In the genomic region with DNA sequence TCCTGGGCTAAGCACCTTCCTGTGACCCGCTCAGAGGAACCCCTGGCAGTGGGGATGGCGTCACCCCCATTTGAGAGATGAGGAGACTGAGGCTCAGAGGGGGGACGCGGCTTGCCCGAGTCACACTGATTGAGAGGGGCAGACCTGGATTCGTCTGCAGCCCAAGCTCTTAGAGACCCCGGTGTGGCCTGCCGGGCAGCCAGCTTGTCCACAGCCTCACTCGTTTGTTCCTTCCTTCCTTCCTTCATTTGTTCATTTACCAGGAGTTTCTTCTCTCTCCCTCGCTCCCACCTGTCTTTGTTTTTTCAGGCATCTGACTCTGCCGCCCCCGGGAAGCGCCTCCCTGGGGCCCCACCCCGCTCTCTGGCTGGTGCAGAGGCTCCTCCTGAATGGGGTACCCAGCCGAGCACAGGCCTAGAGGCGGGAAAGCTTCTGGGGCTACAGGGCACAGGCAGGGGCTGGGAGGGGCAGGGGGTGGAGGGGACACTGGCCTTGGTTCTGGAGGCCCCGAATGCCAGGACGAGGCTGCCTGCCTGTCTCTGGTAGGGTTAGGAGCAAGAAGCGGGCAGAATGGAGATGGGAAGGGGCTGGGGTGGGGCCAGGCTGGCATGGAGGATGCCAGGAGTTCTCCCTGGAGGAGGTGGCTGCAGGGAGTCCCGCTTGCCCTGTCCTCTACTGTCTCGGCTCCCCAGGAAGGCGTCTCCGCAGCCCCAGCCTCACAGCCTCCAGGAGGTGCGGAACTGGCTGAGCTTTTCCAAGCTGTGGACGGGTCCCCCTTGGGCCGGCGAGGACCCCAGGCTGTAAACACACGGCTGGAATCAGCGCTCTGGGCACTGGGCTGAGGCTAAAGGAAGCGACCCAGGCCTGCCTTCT, we compare ENCODE assay signal across 1 cellular context.
TF ChIP-seq lines count a peak whose summit lies in the region.

No MANE protein-coding gene starts in this region.

TF ChIP-seq in IMR-90, 13 proteins besides CTCF, POLR2A, EP300 and RAD21 (continued from another document):
- TF ChIP-seq ELK1 (IDR thresholded peaks at IDR 0.05; ENCODE audit: borderline replicate concordance, low read depth, low read length) = no peak
- no peak for TF ChIP-seq MAZ (IDR thresholded peaks at IDR 0.05; ENCODE audit: borderline replicate concordance, low read depth, low read length)
- no peak for TF ChIP-seq MXI1 (IDR thresholded peaks at IDR 0.05; ENCODE audit: borderline replicate concordance, low read depth, low read length)
- no peak for TF ChIP-seq RFX5 (IDR thresholded peaks at IDR 0.05; ENCODE audit: low read depth, low read length)
- TF ChIP-seq USF2 (IDR thresholded peaks at IDR 0.05; ENCODE audit: low read depth, low read length) = no peak
- TF ChIP-seq RCOR1 (IDR thresholded peaks at IDR 0.05; ENCODE audit: insufficient replicate concordance, low read length) = no peak
- no peak for TF ChIP-seq CEBPB (IDR thresholded peaks at IDR 0.05; ENCODE audit: low read depth, low read length)
- no peak for TF ChIP-seq FOS (IDR thresholded peaks at IDR 0.05; ENCODE audit: low read depth, low read length)
